17 cellular contexts compared by ENCODE assay signal in genomic region chr3:47159820-47160219, GRCh38. TPM values are rescaled to one million over a fixed set of nuclear protein-coding genes. Genes with fewer than 3 reads are reported as not detected.
DNase-seq lines count a peak whose midpoint lies in the region; ATAC-seq, FAIRE-seq and TF ChIP-seq lines count a peak whose summit lies in the region.
"Had no signal": no experiment of that assay in that cellular context is flagged by ENCODE, and none has a peak within 500 bp of the region (broad histone marks: within the 10 kb centered on the region; RNA-seq: fewer than 3 reads in every experiment).

No MANE protein-coding gene starts in this region.

- peak overlapping the region; percentile 69 for H3K27ac Mint-ChIP-seq in CD8-positive, alpha-beta T cell
- no peak overlapping the region for H3K27ac Mint-ChIP-seq in HFFc6
- no peak overlapping the region for H3K27ac Mint-ChIP-seq in neural progenitor cell
- H3K27ac Mint-ChIP-seq: T-helper 1 cell treated with Interleukin-12 subunit alpha and Interleukin-12 subunit beta and Interleukin-4 antibody, amounts not matched to agents 30 μg/mL and 1 μg/mL, for 36 hours had no signal

- CTCF ChIA-PET in CD8-positive, alpha-beta T cell (lab: Charles Lee) = no interaction called here
- CTCF ChIA-PET in K562 (lab: Yijun Ruan, JAX; ENCODE audit: low intra/inter-chr PET ratio) = interaction anchor here (0.6 kb wide), 1 partner anchor 208 kb away, joined by 3 read pairs; no protein-coding TSS in a partner anchor

- in situ Hi-C loops in K562 (cut with MboI) = no loop called here
- in situ Hi-C loops in GM13977 (cut with MboI; ENCODE audit: low pct_unique_long_range_greater_than_20kb, low sequenced_read_pairs, unreplicated experiment) = no loop called here

- no peaks in the 10 kb centered on the region for H3K27me3 Mint-ChIP-seq in CD8-positive, alpha-beta T cell (ENCODE audit: low read depth)
- H3K27me3 Mint-ChIP-seq in HFFc6 (ENCODE audit: insufficient read depth) (no peaks in the 10 kb centered on the region; the same call in 1 of the 2 replicates), neural progenitor cell (ENCODE audit: insufficient read depth, low read depth) (no peaks in the 10 kb centered on the region)

- peaks cover 71% of the 10 kb centered on the region for H3K4me1 Mint-ChIP-seq in CD8-positive, alpha-beta T cell (ENCODE audit: low read depth)
- H3K4me1 Mint-ChIP-seq in HFFc6 (ENCODE audit: low read depth) (peaks cover 53% of the 10 kb centered on the region), neural progenitor cell (peaks cover 25% of the 10 kb centered on the region)

- no peak for TF ChIP-seq EP300 in K562 (IDR thresholded peaks at IDR 0.05; ENCODE audit: low read length)

- no peaks in the 10 kb centered on the region for H3K27me3 ChIP-seq in CD8-positive, alpha-beta T cell (ENCODE audit: insufficient read depth, low read length)
- H3K27me3 ChIP-seq in K562 (ENCODE audit: control insufficient read depth in 2 of 2, insufficient read depth in 2 of 2, low read length in 2 of 2) = no peaks in the 10 kb centered on the region
- no peaks in the 10 kb centered on the region for H3K27me3 ChIP-seq in neural progenitor cell
- H3K27me3 ChIP-seq: cardiac muscle cell, heart right ventricle, ovary had no signal

- H3K9me3 ChIP-seq in CD8-positive, alpha-beta T cell (ENCODE audit: low read length) = no peaks in the 10 kb centered on the region
- H3K9me3 ChIP-seq in K562 (replicated peaks; ENCODE audit: control insufficient read depth, insufficient read depth, low read depth, low read length) (no peaks in the 10 kb centered on the region), neural progenitor cell (ENCODE audit: low read depth) (no peaks in the 10 kb centered on the region)
- H3K9me3 ChIP-seq: heart right ventricle, ovary had no signal

- H4K20me1 ChIP-seq in K562 (replicated peaks; ENCODE audit: control insufficient read depth, insufficient read depth, low read length) (peaks cover 23% of the 10 kb centered on the region), neural progenitor cell (ENCODE audit: low read depth) (peaks cover 79% of the 10 kb centered on the region)

- no peaks in the 10 kb centered on the region for H3K36me3 ChIP-seq in CD8-positive, alpha-beta T cell (ENCODE audit: insufficient read depth, low read length)
- H3K36me3 ChIP-seq in K562 (ENCODE audit: control insufficient read depth, insufficient read depth, low read length) (peaks cover 18% of the 10 kb centered on the region; the same call in 2 of the 3 replicates), neural progenitor cell (no peaks in the 10 kb centered on the region)
- H3K36me3 ChIP-seq: cardiac muscle cell, heart right ventricle, ovary had no signal

- H3K9ac ChIP-seq in K562 (ENCODE audit: insufficient read depth in 1 of 2, low read depth in 2 of 2, low read length in 2 of 2) (no peak overlapping the region), neural progenitor cell (no peak overlapping the region)

- H3K4me3 ChIP-seq in CD8-positive, alpha-beta T cell (ENCODE audit: low read depth, low read length) = no peak overlapping the region
- H3K4me3 ChIP-seq in K562 = no peak overlapping the region
- H3K4me3 ChIP-seq in neural progenitor cell = no peak overlapping the region
- H3K4me3 ChIP-seq: cardiac muscle cell, heart right ventricle, ovary had no signal

- H3K9me1 ChIP-seq in K562 (ENCODE audit: control insufficient read depth, insufficient read depth, low read length) = no peaks in the 10 kb centered on the region

- no peak overlapping the region for H3K27ac ChIP-seq in CD8-positive, alpha-beta T cell (ENCODE audit: low read depth, low read length)
- H3K27ac ChIP-seq in K562 (ENCODE audit: extremely low read depth, low read depth, low read length) = no peak overlapping the region
- H3K27ac ChIP-seq in neural progenitor cell = no peak overlapping the region
- H3K27ac ChIP-seq: cardiac muscle cell, heart right ventricle, HL-60, ovary had no signal

- no peak for ATAC-seq in CD8-positive, alpha-beta T cell
- no peak for ATAC-seq in K562
- ATAC-seq: heart right ventricle had no signal

- H3K4me2 ChIP-seq in K562 (ENCODE audit: insufficient read depth, low read length) (no peak overlapping the region), neural progenitor cell (no peak overlapping the region)

- peaks cover 18% of the 10 kb centered on the region for H3F3A ChIP-seq in neural progenitor cell (ENCODE audit: low read depth)

- H2AFZ ChIP-seq in K562 (ENCODE audit: low read depth, low read length) = no peak overlapping the region
- H2AFZ ChIP-seq in neural progenitor cell (replicated peaks) = no peak overlapping the region

- TF ChIP-seq POLR2A in K562 (conservative IDR thresholded peaks at IDR 0.05) = no peak

- TF ChIP-seq CTCF in CD8-positive, alpha-beta T cell (IDR thresholded peaks at IDR 0.05) = no peak
- TF ChIP-seq CTCF in HFFc6 (IDR thresholded peaks at IDR 0.05) (no peak), K562 (IDR thresholded peaks at IDR 0.05 in 2 of 3, conservative IDR thresholded peaks at IDR 0.05 in 1 of 3; ENCODE audit: insufficient read depth in 2 of 3, low read depth in 1 of 3, low read length in 3 of 3) (no peak), neural progenitor cell (IDR thresholded peaks at IDR 0.05) (no peak), GM13977 (IDR thresholded peaks at IDR 0.05; ENCODE audit: extremely low read depth, insufficient read depth, missing control alignments) (no peak)

- peaks cover 15% of the 10 kb centered on the region for H3K36me3 Mint-ChIP-seq in CD8-positive, alpha-beta T cell
- H3K36me3 Mint-ChIP-seq in HFFc6 (ENCODE audit: low read depth) = peaks cover 19% of the 10 kb centered on the region; the same call in 1 of the 2 replicates
- H3K36me3 Mint-ChIP-seq in neural progenitor cell = peaks cover 25% of the 10 kb centered on the region

- 40% methylated on average over 3 of the region's 3 CpGs for WGBS in K562 (ENCODE audit: insufficient coverage, low coverage, missing lambda C conversion rate)

- POLR2A ChIA-PET in CD8-positive, alpha-beta T cell (lab: Charles Lee) = no interaction called here
- POLR2A ChIA-PET in K562 (lab: Yijun Ruan, JAX) = interaction anchor here (0.6 to 1.8 kb wide), 9 partner anchors 10 to 163 kb away, joined by 3 to 5 read pairs (median 3); no protein-coding TSS in a partner anchor

- peak overlapping the region; percentile 50 for H3K4me3 Mint-ChIP-seq in CD8-positive, alpha-beta T cell
- H3K4me3 Mint-ChIP-seq in HFFc6 (peak overlapping the region; percentile 10; the same call in 1 of the 2 replicates), neural progenitor cell (no peak overlapping the region)
- H3K4me3 Mint-ChIP-seq: T-helper 1 cell treated with Interleukin-12 subunit alpha and Interleukin-12 subunit beta and Interleukin-4 antibody, amounts not matched to agents 30 μg/mL and 1 μg/mL, for 36 hours had no signal

- no peak for TF ChIP-seq RAD21 in K562 (CRISPR knock-in tag; conservative IDR thresholded peaks at IDR 0.05 in 1 of 2, IDR thresholded peaks at IDR 0.05 in 1 of 2)

- no peak for DNase-seq in CD8-positive, alpha-beta T cell
- DNase-seq in HFFc6 (no peak), K562 (ENCODE audit: extremely low read depth in 1 of 4, low spot score in 3 of 4) (no peak), neural progenitor cell (ENCODE audit: low spot score) (peak; percentile 10), NCI-H187 (lab: John Stamatoyannopoulos, UW) (no peak), SW 1271 (lab: John Stamatoyannopoulos, UW) (no peak), GM13977 (ENCODE audit: low spot score) (no peak)
- DNase-seq: activated CD4-positive, CD25-positive, alpha-beta regulatory T cell treated with anti-CD3 and anti-CD28 coated beads, Interleukin-2, amount 50 U/mL, for 72 hours; DMS79 treated with DMSO at 0.1 percent for 48 hours; effector memory CD4-positive, alpha-beta T cell; heart right ventricle; NCI-H1436 treated with DMSO at 0.1 percent for 48 hours; NK-92 treated with Interleukin-12 subunit alpha and Interleukin-12 subunit beta, amount 100 ng/mL, for 24 hours; ovary had no signal

- intact Hi-C loops in CD8-positive, alpha-beta T cell (cut with DNase I, micrococcal nuclease) = loop anchor here (2.0 to 10.0 kb wide), 8 partner anchors 15 to 642 kb away; partner anchors contain the start of genes DHX30 (in 1 of the 2), SCAP (in 1 of the 2) and SMARCC1 (in 1 of the 2)
- intact Hi-C loops in K562 (cut with micrococcal nuclease) = no loop called here

- peaks cover 69% of the 10 kb centered on the region for H3K4me1 ChIP-seq in CD8-positive, alpha-beta T cell (ENCODE audit: insufficient read depth, low read length)
- H3K4me1 ChIP-seq in K562 (replicated peaks in 1 of 2; ENCODE audit: control insufficient read depth in 2 of 2, insufficient read depth in 2 of 2, low read length in 2 of 2) (peaks cover 25 to 29% of the 10 kb centered on the region in 2 experiments; a peak in 4 of 5 replicates), neural progenitor cell (peaks cover 28% of the 10 kb centered on the region)

- no TSS peak for BruUV-seq in K562 (replicated peaks; lab: Mats Ljungman, UMichigan)

- H3K79me2 ChIP-seq in K562 (ENCODE audit: control insufficient read depth, insufficient read depth, low read length) (peaks cover 98% of the 10 kb centered on the region), neural progenitor cell (ENCODE audit: low read depth) (peaks cover 94% of the 10 kb centered on the region)

- no peak for FAIRE-seq in K562 (lab: Jason Lieb, UNC)

- no peaks in the 10 kb centered on the region for H3K9me3 Mint-ChIP-seq in CD8-positive, alpha-beta T cell
- H3K9me3 Mint-ChIP-seq in HFFc6 = no peaks in the 10 kb centered on the region
- H3K9me3 Mint-ChIP-seq in neural progenitor cell = peaks cover 5% of the 10 kb centered on the region
- H3K9me3 Mint-ChIP-seq: T-helper 1 cell treated with Interleukin-12 subunit alpha and Interleukin-12 subunit beta and Interleukin-4 antibody, amounts not matched to agents 30 μg/mL and 1 μg/mL, for 36 hours had no signal

RNA-seq across cellular contexts. Expression of gene SETD2, which starts 4.1 kb away (rescaled TPM):
- 100 to 1,000 TPM; 111 to 114 TPM for total RNA-seq in CD8-positive, alpha-beta T cell
- 10 to 100 TPM; 26.7 to 33.7 (median 30.8) TPM for total RNA-seq in HFFc6 (2021; fragmentation: NEBNext Ultra II Directional; extraction: Animal tissue kit (Norgen Biotek cat#: 25700))
- 43.5 and 203 TPM in 2 replicates for total RNA-seq in K562 (2011; cell fraction: chromatin; rRNA removed; ENCODE audit: low replicate concordance)
- 27.0 and 45.0 TPM in 2 replicates for total RNA-seq in K562 (2011; cell fraction: nucleolus; rRNA removed)
- total RNA-seq in K562 (2011; cell fraction: nucleoplasm; rRNA removed) = 67.0 and 71.2 TPM in 2 replicates
- 30.0 and 33.6 TPM in 2 replicates for total RNA-seq in K562 (2014; rRNA removed)
- total RNA-seq in K562 (2014; rRNA removed; fragmentation: Illumina TruSeq; extraction: Trizol) = 43.8 and 47.8 TPM in 2 replicates
- total RNA-seq in K562 (2015; rRNA removed; fragmentation: Illumina TruSeq; extraction: Trizol) = 43.7 and 45.3 TPM in 2 replicates
- 39.3 and 39.5 TPM in 2 replicates for total RNA-seq in K562 (2021)
- polyA plus RNA-seq in K562 (2011; rRNA removed) = 22.8 and 25.2 TPM in 2 replicates
- polyA plus RNA-seq in K562 (2011; cell fraction: cytosol; rRNA removed) = 14.6 and 16.8 TPM in 2 replicates
- 28.4 and 29.7 TPM in 2 replicates for polyA plus RNA-seq in K562 (2011; cell fraction: nucleus; rRNA removed)
- 25.0 and 27.7 TPM in 2 replicates for polyA plus RNA-seq in K562 (2012)
- 38.6 and 44.0 TPM in 2 replicates for polyA plus RNA-seq in K562 (2014; fragmentation: Illumina TruSeq; extraction: Trizol)
- polyA plus RNA-seq in K562 (2014; fragmentation: Nextera tagmentation; extraction: Ambion mirVana) = 10 to 100 TPM in 1 of 2 experiments, 1 to 10 TPM in 1; 8.2 to 11.0 TPM
- 23.0 and 24.6 TPM in 2 replicates for polyA plus RNA-seq in K562 (2014; rRNA removed)
- polyA minus RNA-seq in K562 (2011; rRNA and poly(A)+ RNA removed) = 86.5 and 93.7 TPM in 2 replicates
- polyA minus RNA-seq in K562 (2011; cell fraction: cytosol; rRNA and poly(A)+ RNA removed) = 32.7 and 35.5 TPM in 2 replicates
- polyA minus RNA-seq in K562 (2011; cell fraction: nucleus; rRNA and poly(A)+ RNA removed) = 37.7 and 69.1 TPM in 2 replicates
- total RNA-seq in neural progenitor cell (ENCODE audit: low replicate concordance) = 35.4 and 46.0 TPM in 2 replicates
